Comparison of ENCODE assay signal across 22 cellular contexts in genomic region chr6:36809933-36810844, GRCh38. TPM values are rescaled to one million over a fixed set of nuclear protein-coding genes. Genes with fewer than 3 reads are reported as not detected.
DNase-seq lines count a peak whose midpoint lies in the region; ATAC-seq and TF ChIP-seq lines count a peak whose summit lies in the region.
"Had no signal": no experiment of that assay in that cellular context is flagged by ENCODE, and none has a peak within 500 bp of the region (broad histone marks: within the 10 kb centered on the region; RNA-seq: fewer than 3 reads in every experiment).

No MANE protein-coding gene starts in this region.

- no peak for ATAC-seq in Panc1
- ATAC-seq in T-cell (replicated peaks in 1 of 4): no peak
- ATAC-seq: naive thymus-derived CD8-positive, alpha-beta T cell had no signal

- H3K4me1 ChIP-seq in H9 (ENCODE audit: insufficient read depth, low read length) (no peaks in the 10 kb centered on the region; the same call in 1 of the 2 replicates), Panc1 (ENCODE audit: control insufficient read depth, insufficient read depth, low read length) (no peaks in the 10 kb centered on the region), endodermal cell (ENCODE audit: control insufficient read depth, insufficient read depth, low read length) (peaks cover 9% of the 10 kb centered on the region), esophagus muscularis mucosa (peaks cover 0 to 5% (median 1%) of the 10 kb centered on the region in 4 donors)

- intact Hi-C loops in Panc1 (cut with micrococcal nuclease; ENCODE audit: unreplicated experiment) (no loop called here), esophagus muscularis mucosa (cut with DNase I) (no loop called here)

- CTCF ChIA-PET in Panc1 (lab: Charles Lee): no interaction called here
- CTCF ChIA-PET in T-cell (lab: Charles Lee): no interaction called here

- H4K5ac ChIP-seq in H9 (ENCODE audit: insufficient read length, low read depth, low read length): no peak overlapping the region

- H3K36me3 Mint-ChIP-seq in H9 (ENCODE audit: insufficient read depth in 1 of 3, low read depth in 3 of 3) (no peaks in the 10 kb centered on the region), endodermal cell (ENCODE audit: low read depth) (no peaks in the 10 kb centered on the region), neural crest cell (ENCODE audit: low read depth) (no peaks in the 10 kb centered on the region), T-cell (no peaks in the 10 kb centered on the region)
- H3K36me3 Mint-ChIP-seq: activated naive CD4-positive, alpha-beta T cell treated with anti-CD3 and anti-CD28 coated beads, Interleukin-2, amount 10 ng/mL, durations not matched to agents 7 days and 5 days; naive thymus-derived CD8-positive, alpha-beta T cell had no signal

- no TSS peak for BruUV-seq in Panc1 (replicated peaks; lab: Mats Ljungman, UMichigan)

- H4K20me1 ChIP-seq in H9 (ENCODE audit: control insufficient read depth, insufficient read depth, insufficient read length): no peaks in the 10 kb centered on the region

- H3K9me3 Mint-ChIP-seq in H9: no peaks in the 10 kb centered on the region; a peak in 1 of 5 replicates
- no peaks in the 10 kb centered on the region for H3K9me3 Mint-ChIP-seq in endodermal cell
- H3K9me3 Mint-ChIP-seq in neural crest cell: no peaks in the 10 kb centered on the region
- H3K9me3 Mint-ChIP-seq in T-cell: no peaks in the 10 kb centered on the region
- H3K9me3 Mint-ChIP-seq: activated naive CD4-positive, alpha-beta T cell treated with anti-CD3 and anti-CD28 coated beads, Interleukin-2, amount 10 ng/mL, durations not matched to agents 7 days and 5 days; dendritic cell treated with granulocyte-macrophage colony-stimulating factor and Interleukin-4, amounts not matched to agents 40 ng/mL and 50 ng/mL, for 4 days; IgD-negative memory B cell; naive thymus-derived CD8-positive, alpha-beta T cell had no signal

- H3T11ph ChIP-seq in H9 (ENCODE audit: low read length): no peak overlapping the region

- no peak overlapping the region for H2BK15ac ChIP-seq in H9 (ENCODE audit: low read depth, low read length)

- H3K27me3 ChIP-seq in H9 (ENCODE audit: insufficient read depth, low read length) (no peaks in the 10 kb centered on the region), Panc1 (ENCODE audit: control insufficient read depth, insufficient read depth, low read length) (no peaks in the 10 kb centered on the region), endodermal cell (ENCODE audit: control insufficient read depth, insufficient read depth, low read length, poor library complexity, severe bottlenecking) (no peaks in the 10 kb centered on the region), esophagus muscularis mucosa (peaks cover 0 to 6% (median 0%) of the 10 kb centered on the region in 4 donors)

- H3K4me2 ChIP-seq in H9 (ENCODE audit: insufficient read depth, insufficient read length, low read length): no peak overlapping the region

- H3K18ac ChIP-seq in H9 (ENCODE audit: insufficient read length, low read depth, low read length): no peak overlapping the region

- TF ChIP-seq POLR2A in esophagus muscularis mucosa (IDR thresholded peaks at IDR 0.05; ENCODE audit: low read depth): no peak

- H3K36me3 ChIP-seq in Panc1 (ENCODE audit: control insufficient read depth, insufficient read depth, low read length): no peaks in the 10 kb centered on the region
- H3K36me3 ChIP-seq in endodermal cell (ENCODE audit: control insufficient read depth, insufficient read depth, low read length): no peaks in the 10 kb centered on the region
- no peaks in the 10 kb centered on the region for H3K36me3 ChIP-seq in esophagus muscularis mucosa
- H3K36me3 ChIP-seq: thoracic aorta had no signal

- no CpG with 5 or more reads among the region's 18 CpGs for WGBS in H9 (ENCODE audit: extremely low coverage, insufficient read length, low lambda C conversion rate)
- WGBS in endodermal cell (ENCODE audit: insufficient coverage in 1 of 2, insufficient read length in 1 of 2), 2 experiments: 74 to 82% methylated on average over 11 to 18 of the region's 18 CpGs
- WGBS in esophagus muscularis mucosa: 80% methylated on average over 18 of the region's 18 CpGs

- TF ChIP-seq EP300 in esophagus muscularis mucosa (IDR thresholded peaks at IDR 0.05): no peak

- TF ChIP-seq CTCF in H9 (conservative IDR thresholded peaks at IDR 0.05) (peak; percentile 47; the same call in 2 of the 3 replicates), Panc1 (IDR thresholded peaks at IDR 0.05) (peak; percentile 48; the same call in 1 of the 2 replicates), endodermal cell (conservative IDR thresholded peaks at IDR 0.05) (peak; percentile 56), neural crest cell (conservative IDR thresholded peaks at IDR 0.05) (no peak), esophagus muscularis mucosa (IDR thresholded peaks at IDR 0.05) (no peak)

- H3K4ac ChIP-seq in H9 (ENCODE audit: low read depth, low read length): no peak overlapping the region

- no peaks in the 10 kb centered on the region for H3K9me3 ChIP-seq in H9 (ENCODE audit: control insufficient read depth, low read depth, low read length)
- H3K9me3 ChIP-seq in Panc1 (ENCODE audit: control insufficient read depth, insufficient read depth, low read depth, low read length): no peaks in the 10 kb centered on the region
- no peaks in the 10 kb centered on the region for H3K9me3 ChIP-seq in endodermal cell (ENCODE audit: control insufficient read depth, low read length)
- H3K9me3 ChIP-seq in esophagus muscularis mucosa: no peaks in the 10 kb centered on the region
- H3K9me3 ChIP-seq: thoracic aorta had no signal

- H3K27ac Mint-ChIP-seq in H9: 0 out of 7 replicates have a peak overlapping the region, but pooled peaks of 2 of the 3 experiments have one; percentile 25
- H3K27ac Mint-ChIP-seq in endodermal cell: peak overlapping the region; percentile 92
- peak overlapping the region; percentile 19 for H3K27ac Mint-ChIP-seq in neural crest cell (ENCODE audit: unreplicated experiment)
- no peak overlapping the region for H3K27ac Mint-ChIP-seq in T-cell
- H3K27ac Mint-ChIP-seq: activated naive CD4-positive, alpha-beta T cell treated with anti-CD3 and anti-CD28 coated beads, Interleukin-2, amount 10 ng/mL, durations not matched to agents 7 days and 5 days; B cell; dendritic cell treated with granulocyte-macrophage colony-stimulating factor and Interleukin-4, amounts not matched to agents 40 ng/mL and 50 ng/mL, for 4 days; IgD-negative memory B cell had no signal

- no peak overlapping the region for H3K9ac ChIP-seq in H9 (ENCODE audit: extremely low read depth, insufficient read length, low read length)
- H3K9ac ChIP-seq in endodermal cell (ENCODE audit: extremely low read depth, low read length, poor library complexity, severe bottlenecking): peak overlapping the region; percentile 7

- H3K79me1 ChIP-seq in H9 (ENCODE audit: insufficient read depth, low read depth, low read length, poor library complexity, severe bottlenecking): no peaks in the 10 kb centered on the region

- in situ Hi-C loops in Panc1 (cut with HindIII; ENCODE audit: low pct_unique_long_range_greater_than_20kb, low sequenced_read_pairs): no loop called here

- peak; percentile 57 for DNase-seq in H9
- DNase-seq in Panc1 (ENCODE audit: low read depth, low spot score): no peak
- DNase-seq in endodermal cell: peak; percentile 81
- no peak for DNase-seq in neural crest cell (ENCODE audit: low read depth, low spot score)
- DNase-seq in foreskin melanocyte: no peak
- no peak for DNase-seq in T-cell
- no peak for DNase-seq in HPDE6-E6E7 (ENCODE audit: extremely low spot score)
- no peak for DNase-seq in esophagus muscularis mucosa (ENCODE audit: extremely low spot score)
- DNase-seq: activated naive CD4-positive, alpha-beta T cell treated with anti-CD3 and anti-CD28 coated beads, Interleukin-2, amount 10 ng/mL, durations not matched to agents 7 days and 5 days; activated T-cell treated with anti-CD3 and anti-CD28 coated beads, Interleukin-2, amount 50 U/mL, for 1 hour; erythroblast; GF-D8; naive thymus-derived CD8-positive, alpha-beta T cell; NCI-H1694 treated with DMSO at 0.1 percent for 48 hours; NCI-H345; NK-92 treated with Interleukin-12 subunit alpha and Interleukin-12 subunit beta, amount 100 ng/mL, for 24 hours; RPMI8226; stimulated activated CD4-positive, alpha-beta T cell treated with anti-CD3 and anti-CD28 coated beads, Interleukin-12 subunit alpha, Interleukin-12 subunit beta, amount 100 ng/mL, for 4 hours had no signal

- H3K56ac ChIP-seq in H9 (ENCODE audit: insufficient read length, low read depth, low read length): no peak overlapping the region

- H3K27ac ChIP-seq in H9 (ENCODE audit: insufficient read length, low read depth, low read length) (no peak overlapping the region), Panc1 (ENCODE audit: low read length) (no peak overlapping the region), endodermal cell (ENCODE audit: low read depth, low read length) (no peak overlapping the region), esophagus muscularis mucosa (replicated peaks in 1 of 4) (no peak overlapping the region)
- H3K27ac ChIP-seq: thoracic aorta had no signal

- no peak overlapping the region for H3K23ac ChIP-seq in H9 (ENCODE audit: insufficient read length, low read depth, low read length)

- POLR2A ChIA-PET in Panc1 (lab: Charles Lee) (interaction anchor here (0.6 to 0.7 kb wide), 2 partner anchors 51 to 1402 kb away, joined by 3 to 5 read pairs; no protein-coding TSS in a partner anchor), T-cell (lab: Charles Lee) (no interaction called here)

- no peak overlapping the region for H2AFZ ChIP-seq in H9 (ENCODE audit: low read length)

- H3K4me3 Mint-ChIP-seq in H9 (no peak overlapping the region), endodermal cell (peak overlapping the region; percentile 12), neural crest cell (no peak overlapping the region), T-cell (no peak overlapping the region)
- H3K4me3 Mint-ChIP-seq: activated naive CD4-positive, alpha-beta T cell treated with anti-CD3 and anti-CD28 coated beads, Interleukin-2, amount 10 ng/mL, durations not matched to agents 7 days and 5 days; B cell; dendritic cell treated with granulocyte-macrophage colony-stimulating factor and Interleukin-4, amounts not matched to agents 40 ng/mL and 50 ng/mL, for 4 days; IgD-negative memory B cell; naive thymus-derived CD8-positive, alpha-beta T cell had no signal

- H4K91ac ChIP-seq in H9 (ENCODE audit: insufficient read length, low read depth, low read length): no peak overlapping the region

- H4K8ac ChIP-seq in H9 (replicated peaks; ENCODE audit: insufficient read length, low read depth, low read length): no peak overlapping the region

- no peaks in the 10 kb centered on the region for H3K79me2 ChIP-seq in H9 (ENCODE audit: insufficient read depth, low read length)

- H3K4me1 Mint-ChIP-seq in H9 (peaks cover 11 to 47% of the 10 kb centered on the region in 2 experiments), endodermal cell (peaks cover 45% of the 10 kb centered on the region), neural crest cell (peaks cover 21% of the 10 kb centered on the region), T-cell (no peaks in the 10 kb centered on the region)
- H3K4me1 Mint-ChIP-seq: activated naive CD4-positive, alpha-beta T cell treated with anti-CD3 and anti-CD28 coated beads, Interleukin-2, amount 10 ng/mL, durations not matched to agents 7 days and 5 days; B cell; IgD-negative memory B cell had no signal

- no peaks in the 10 kb centered on the region for H3K23me2 ChIP-seq in H9 (ENCODE audit: insufficient read length, low read depth, low read length, poor library complexity, severe bottlenecking)

- H3K14ac ChIP-seq in H9 (ENCODE audit: insufficient read depth, low read length): no peak overlapping the region

- H3K27me3 Mint-ChIP-seq in H9 (ENCODE audit: low read depth): peaks cover 54% of the 10 kb centered on the region
- no peaks in the 10 kb centered on the region for H3K27me3 Mint-ChIP-seq in endodermal cell (ENCODE audit: insufficient read depth)
- H3K27me3 Mint-ChIP-seq in neural crest cell (ENCODE audit: low read depth): no peaks in the 10 kb centered on the region
- H3K27me3 Mint-ChIP-seq in T-cell: peaks cover 8 to 12% of the 10 kb centered on the region in 2 donors

- H2AK5ac ChIP-seq in H9 (ENCODE audit: insufficient read length, low read length): no peak overlapping the region

- no peak overlapping the region for H2BK120ac ChIP-seq in H9 (ENCODE audit: low read depth, low read length, poor library complexity, severe bottlenecking)

- no peak overlapping the region for H2BK20ac ChIP-seq in H9 (ENCODE audit: low read depth, low read length, poor library complexity, severe bottlenecking)

- H3K4me3 ChIP-seq in Panc1 (ENCODE audit: low read depth in 2 of 2, low read length in 2 of 2) (no peak overlapping the region), endodermal cell (ENCODE audit: low read length) (no peak overlapping the region), esophagus muscularis mucosa (no peak overlapping the region)
- H3K4me3 ChIP-seq: thoracic aorta had no signal

- H2BK12ac ChIP-seq in H9 (ENCODE audit: insufficient read length, low read depth, low read length): no peak overlapping the region

- no peak overlapping the region for H2BK5ac ChIP-seq in H9 (ENCODE audit: insufficient read length, low read length)

RNA-seq across cellular contexts. Expression of gene CPNE5, which starts 29.1 kb away (rescaled TPM):
- 0.29 and 0.52 TPM in 2 replicates for total RNA-seq in H9 (2021)
- total RNA-seq in Panc1 (2021; ENCODE audit: unreplicated experiment): 0.44 TPM
- polyA plus RNA-seq in Panc1 (2012; ENCODE audit: insufficient read length): 1.5 TPM
- under 1 TPM; 0.26 to 0.42 TPM for total RNA-seq in endodermal cell
- polyA plus RNA-seq in endodermal cell (2013, experiment 1 of 2): 1.4 TPM
- polyA plus RNA-seq in endodermal cell (2013, experiment 2 of 2): 1.6 TPM
- 0.54 and 1.0 TPM in 2 replicates for total RNA-seq in neural crest cell
- total RNA-seq in T-cell: 1 to 10 TPM in 3 of 5 donors, under 1 TPM in 2; 0.73 to 1.8 (median 1.1) TPM
- 1 to 10 TPM; 2.1 to 4.6 (median 2.6) TPM for total RNA-seq in esophagus muscularis mucosa

Comparison
In these comparisons a context has a peak if more than half of its experiments do, and no peak if none do; other contexts are left out.
1. DNase-seq: peak in H9 (single experiment) and endodermal cell (single experiment); none in Panc1 (single experiment), neural crest cell (single experiment), foreskin melanocyte (single experiment), T-cell (0 of 34), HPDE6-E6E7 (single experiment) and esophagus muscularis mucosa (single experiment).
2. H3K27ac Mint-ChIP-seq: peak in H9 (2 of 3), endodermal cell (single experiment) and neural crest cell (single experiment); none in T-cell (0 of 2).
3. CTCF ChIP-seq: peak in H9 (single experiment), Panc1 (single experiment) and endodermal cell (single experiment); none in neural crest cell (single experiment) and esophagus muscularis mucosa (0 of 3).